In the genomic region with DNA sequence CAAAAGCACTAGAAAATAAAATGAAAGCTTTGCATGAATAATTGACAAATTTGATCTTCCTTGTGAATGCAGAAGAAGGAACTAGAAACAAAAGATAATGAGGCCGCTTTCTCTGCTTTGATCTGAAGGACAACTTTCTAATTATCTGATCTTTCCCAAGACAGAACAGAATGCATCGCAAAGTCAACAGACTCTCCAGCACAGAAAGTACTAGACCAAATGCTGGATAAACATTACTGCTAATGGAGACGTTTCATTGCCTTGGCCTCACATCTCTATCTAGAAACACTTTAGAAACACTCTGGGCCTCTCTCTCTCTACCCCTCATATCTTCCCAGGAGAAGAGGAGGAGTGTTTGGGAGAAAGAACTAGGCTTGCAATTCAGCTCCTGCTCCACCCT, we compare ENCODE assay signal across 21 cellular contexts.
DNase-seq lines count a peak whose midpoint lies in the region; ATAC-seq, FAIRE-seq and TF ChIP-seq lines count a peak whose summit lies in the region.
"Had no signal": no experiment of that assay in that cellular context is flagged by ENCODE, and none has a peak within 500 bp of the region (broad histone marks: within the 10 kb centered on the region; RNA-seq: fewer than 3 reads in every experiment).

No MANE protein-coding gene starts in this region.

- no peak overlapping the region for H2BK15ac ChIP-seq in mesenchymal stem cell (ENCODE audit: low read depth, poor library complexity, severe bottlenecking)

- no peak overlapping the region for H3K14ac ChIP-seq in mesenchymal stem cell (ENCODE audit: low read length in 2 of 2)

- no peak overlapping the region for H3K4ac ChIP-seq in mesenchymal stem cell (ENCODE audit: low read depth in 1 of 2, low read length in 2 of 2)

- H3K27ac ChIP-seq in A549 (peak overlapping the region; percentile 50 to 78; a peak in 4 of 6 replicates), VCaP (peak overlapping the region; percentile 67), mesenchymal stem cell (ENCODE audit: low read length, poor library complexity, severe bottlenecking) (no peak overlapping the region)
- H3K27ac ChIP-seq: PC-9 had no signal

- H3K4me3 ChIP-seq in A549 (no peak overlapping the region), mesenchymal stem cell (ENCODE audit: insufficient read depth in 1 of 2, low read depth in 1 of 2, low read length in 2 of 2) (no peak overlapping the region), MG63 (no peak overlapping the region)
- H3K4me3 ChIP-seq: PC-9 had no signal

- no peak overlapping the region for H3K9ac ChIP-seq in mesenchymal stem cell (ENCODE audit: low read length)

- peaks cover 37% of the 10 kb centered on the region for H3K4me1 ChIP-seq in A549
- H3K4me1 ChIP-seq in mesenchymal stem cell (ENCODE audit: control insufficient read depth, insufficient read depth, low read depth, low read length): peaks cover 10% of the 10 kb centered on the region

- H2BK120ac ChIP-seq in mesenchymal stem cell (ENCODE audit: low read depth, low read length): no peak overlapping the region

- TF ChIP-seq RAD21 in A549 (conservative IDR thresholded peaks at IDR 0.05 in 1 of 2, IDR thresholded peaks at IDR 0.05 in 1 of 2): no peak

- no peak for DNase-seq in A549 (ENCODE audit: low read depth in 1 of 2, low spot score in 1 of 2)
- DNase-seq in CD14-positive monocyte (ENCODE audit: low spot score): no peak
- no peak for DNase-seq in mesenchymal stem cell
- no peak for DNase-seq in NCI-H146 (lab: John Stamatoyannopoulos, UW)
- no peak for DNase-seq in MG63
- DNase-seq in stimulated activated CD4-positive, alpha-beta T cell treated with anti-CD3 and anti-CD28 coated beads, Interleukin-12 subunit alpha, Interleukin-12 subunit beta, amount 100 ng/mL, for 4 hours: no peak
- DNase-seq: CD8-positive, alpha-beta T cell; DND-41; H9; Kasumi-1; NCI-H1105 treated with DMSO at 0.1 percent for 48 hours; NCI-H187; NCI-H2171; NCI-H446 treated with DMSO at 0.1 percent for 48 hours; NCI-H748 treated with DMSO at 0.1 percent for 48 hours; PC-9 had no signal

- no peak for FAIRE-seq in A549 (lab: Jason Lieb, UNC)
- FAIRE-seq: D721Med, G401.6 had no signal

- H2BK12ac ChIP-seq in mesenchymal stem cell (ENCODE audit: low read length in 2 of 2): no peak overlapping the region

- H3K9me3 ChIP-seq in A549 (no peaks in the 10 kb centered on the region), mesenchymal stem cell (ENCODE audit: control insufficient read depth, low read length) (no peaks in the 10 kb centered on the region), MG63 (0 out of 2 replicates have a peak, but pooled peaks cover 2% of the 10 kb centered on the region)

- TF ChIP-seq EP300 in A549 (IDR thresholded peaks at IDR 0.05): no peak

- no peak overlapping the region for H3K4me3 Mint-ChIP-seq in CD14-positive monocyte
- H3K4me3 Mint-ChIP-seq: CD8-positive, alpha-beta T cell; H9 had no signal

- ATAC-seq in A549: no peak
- no peak for ATAC-seq in HG03457 (IDR thresholded peaks at IDR 0.05; ENCODE audit: unreplicated experiment)
- ATAC-seq: CD8-positive, alpha-beta T cell; Right ventricle myocardium inferior had no signal

- no peak overlapping the region for H2AK5ac ChIP-seq in mesenchymal stem cell (ENCODE audit: low read length, severe bottlenecking)

- H3K27me3 Mint-ChIP-seq in CD14-positive monocyte (ENCODE audit: low read depth in 3 of 3): no peaks in the 10 kb centered on the region

- no peak overlapping the region for H4K8ac ChIP-seq in mesenchymal stem cell (ENCODE audit: low read length)

- no peak overlapping the region for H2AFZ ChIP-seq in mesenchymal stem cell (ENCODE audit: low read depth, low read length)
- H2AFZ ChIP-seq: PC-9 had no signal

- POLR2A ChIA-PET in A549 (lab: Yijun Ruan, JAX): no interaction called here

- H3K4me2 ChIP-seq in A549 (no peak overlapping the region; the same call in 2 of the 3 replicates), mesenchymal stem cell (ENCODE audit: low read length, poor library complexity, severe bottlenecking) (no peak overlapping the region)
- H3K4me2 ChIP-seq: PC-9 had no signal

- H3K79me1 ChIP-seq in mesenchymal stem cell (replicated peaks; ENCODE audit: low read length, poor library complexity, severe bottlenecking): no peaks in the 10 kb centered on the region

- peaks cover 0 to 3% (median 0%) of the 10 kb centered on the region in 7 donors for H3K9me3 Mint-ChIP-seq in CD14-positive monocyte
- H3K9me3 Mint-ChIP-seq: CD8-positive, alpha-beta T cell; H9 had no signal

- H2BK5ac ChIP-seq in mesenchymal stem cell (ENCODE audit: low read depth, low read length, poor library complexity, severe bottlenecking): no peak overlapping the region

- intact Hi-C loops in CD14-positive monocyte (cut with micrococcal nuclease): no loop called here

- H3K36me3 ChIP-seq in mesenchymal stem cell (ENCODE audit: control insufficient read depth in 1 of 2, insufficient read depth in 2 of 2, low read depth in 1 of 2, low read length in 2 of 2) (no peaks in the 10 kb centered on the region), MG63 (no peaks in the 10 kb centered on the region)

- no peak for TF ChIP-seq POLR2A in A549 (IDR thresholded peaks at IDR 0.05; ENCODE audit: low read length)

- CTCF ChIA-PET in A549 (lab: Yijun Ruan, JAX): interaction anchor here (1.0 to 1.5 kb wide), 2 partner anchors 43 to 72 kb away, joined by 3 read pairs; no protein-coding TSS in a partner anchor

- peak overlapping the region in 1 of 2 experiments; percentile 8 for H3K18ac ChIP-seq in mesenchymal stem cell (ENCODE audit: low read depth in 1 of 2, low read length in 2 of 2)

- peak overlapping the region; percentile 92 for H4K91ac ChIP-seq in mesenchymal stem cell (ENCODE audit: low read length)

- 82% methylated on average over 3 of the region's 3 CpGs for WGBS in A549 (ENCODE audit: missing lambda C conversion rate)
- 94% methylated on average over 2 of the region's 3 CpGs for WGBS in mesenchymal stem cell

- no peaks in the 10 kb centered on the region for H3K36me3 Mint-ChIP-seq in CD14-positive monocyte
- H3K36me3 Mint-ChIP-seq: CD8-positive, alpha-beta T cell had no signal

- TF ChIP-seq CTCF in A549 (IDR thresholded peaks at IDR 0.05) (no peak), CD14-positive monocyte (IDR thresholded peaks at IDR 0.05) (no peak), VCaP (conservative IDR thresholded peaks at IDR 0.05) (no peak)

- H3K27ac Mint-ChIP-seq in CD14-positive monocyte: peak overlapping the region in 5 of 7 donors; percentile 2 to 78 (median 13)
- H3K27ac Mint-ChIP-seq: CD8-positive, alpha-beta T cell; H9 had no signal

- H3K27me3 ChIP-seq in mesenchymal stem cell (ENCODE audit: control insufficient read depth in 1 of 2, insufficient read depth in 1 of 2, low read length in 2 of 2) (no peaks in the 10 kb centered on the region), MG63 (no peaks in the 10 kb centered on the region)

- peaks cover 10% of the 10 kb centered on the region for H3K4me1 Mint-ChIP-seq in CD14-positive monocyte
- H3K4me1 Mint-ChIP-seq: H9 had no signal

- no peak overlapping the region for H3K23ac ChIP-seq in mesenchymal stem cell (ENCODE audit: low read length in 2 of 2)

TF ChIP-seq in A549, 52 proteins besides CTCF, POLR2A, EP300 and RAD21:
- TF ChIP-seq ZSCAN20 (CRISPR knock-in tag; IDR thresholded peaks at IDR 0.05): no peak
- TF ChIP-seq NR3C1 (IDR thresholded peaks at IDR 0.05): no peak
- no peak for TF ChIP-seq JUNB (IDR thresholded peaks at IDR 0.05)
- TF ChIP-seq EHMT2 (IDR thresholded peaks at IDR 0.05; ENCODE audit: low read depth): no peak
- no peak for TF ChIP-seq MYC (IDR thresholded peaks at IDR 0.05; ENCODE audit: borderline replicate concordance, low read length)
- TF ChIP-seq KDM1A (IDR thresholded peaks at IDR 0.05; ENCODE audit: low read depth): no peak
- no peak for TF ChIP-seq CEBPB (IDR thresholded peaks at IDR 0.05)
- TF ChIP-seq FOXS1 (CRISPR knock-in tag; IDR thresholded peaks at IDR 0.05): no peak
- no peak for TF ChIP-seq ZFP36 (IDR thresholded peaks at IDR 0.05; ENCODE audit: borderline replicate concordance, partially characterized antibody)
- no peak for TF ChIP-seq MAX (IDR thresholded peaks at IDR 0.05)
- no peak for TF ChIP-seq POLR2AphosphoS2 (conservative IDR thresholded peaks at IDR 0.05; ENCODE audit: low read length)
- no peak for TF ChIP-seq HOXB5 (CRISPR knock-in tag; IDR thresholded peaks at IDR 0.05)
- no peak for TF ChIP-seq NFE2L2 (conservative IDR thresholded peaks at IDR 0.05; ENCODE audit: low read length)
- TF ChIP-seq HOXA7 (CRISPR knock-in tag; IDR thresholded peaks at IDR 0.05): no peak
- no peak for TF ChIP-seq REST (IDR thresholded peaks at IDR 0.05)
